1 cellular context compared by ENCODE assay signal in genomic region chr3:72791132-72791531, GRCh38.
TF ChIP-seq lines count a peak whose summit lies in the region.

No MANE protein-coding gene starts in this region.

TF ChIP-seq in SK-N-SH, 30 proteins besides CTCF, POLR2A, EP300 and RAD21 (continued from another document):
- TF ChIP-seq USF1 (IDR thresholded peaks at IDR 0.05; ENCODE audit: borderline replicate concordance, low read depth) (no peak), SIN3A (IDR thresholded peaks at IDR 0.05; ENCODE audit: borderline replicate concordance, low read depth, low read length) (no peak), PBX3 (IDR thresholded peaks at IDR 0.05) (no peak), POLR2AphosphoS5 (IDR thresholded peaks at IDR 0.05; ENCODE audit: low read depth, low read length) (no peak), GATA2 (CRISPR knock-in tag; IDR thresholded peaks at IDR 0.05) (no peak), MXI1 (IDR thresholded peaks at IDR 0.05; ENCODE audit: low read depth, low read length) (no peak), RCOR1 (IDR thresholded peaks at IDR 0.05; ENCODE audit: low read length) (0 out of 2 replicates have a peak, but pooled peaks have one; percentile 26)
